17 cellular contexts compared by ENCODE assay signal in the genomic region with DNA sequence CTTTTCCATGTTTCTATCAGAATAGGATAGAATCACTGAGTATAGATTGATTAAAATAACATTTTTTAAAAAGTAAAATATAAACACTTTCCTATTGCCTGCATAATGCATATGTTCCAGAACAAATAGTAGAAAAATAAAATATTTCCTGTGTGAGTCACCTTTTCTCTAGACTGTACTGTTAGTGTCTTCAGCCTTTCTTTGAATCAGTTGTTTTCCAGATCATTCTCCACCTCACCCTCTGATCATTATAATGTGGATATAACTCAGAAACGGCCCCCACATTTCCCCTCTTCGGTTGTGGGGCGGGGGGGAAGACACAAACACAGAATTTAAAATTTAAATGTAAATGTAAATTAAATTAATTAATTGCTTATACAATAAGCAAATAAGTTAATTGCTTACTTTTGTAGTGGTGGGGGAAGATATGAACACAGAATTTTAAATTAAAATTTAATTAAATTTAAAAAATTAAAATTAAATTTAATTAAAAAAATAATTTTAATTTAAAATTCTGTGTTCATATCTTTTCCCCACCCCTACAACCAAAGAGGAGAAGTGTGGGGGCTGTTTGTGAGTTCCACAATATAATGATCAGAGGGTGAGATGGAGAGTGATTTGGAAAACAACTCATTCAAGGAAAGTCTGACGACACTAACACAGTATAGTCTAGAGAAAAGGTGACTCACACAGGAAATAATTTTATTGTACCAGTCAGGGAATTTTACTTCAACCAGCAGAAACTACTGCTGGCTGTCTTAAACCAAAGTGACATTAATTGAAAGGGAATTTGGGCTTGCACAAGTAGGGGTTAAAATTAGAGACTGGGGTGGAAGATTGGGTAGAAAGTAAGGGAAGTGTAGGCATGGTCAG. TPM values are rescaled to one million over a fixed set of nuclear protein-coding genes. Genes with fewer than 3 reads are reported as not detected.
DNase-seq lines count a peak whose midpoint lies in the region; ATAC-seq, FAIRE-seq and TF ChIP-seq lines count a peak whose summit lies in the region.
"Had no signal": no experiment of that assay in that cellular context is flagged by ENCODE, and none has a peak within 500 bp of the region (broad histone marks: within the 10 kb centered on the region; RNA-seq: fewer than 3 reads in every experiment).

No MANE protein-coding gene starts in this region.

- no peaks in the 10 kb centered on the region for H3K36me3 ChIP-seq in RWPE2 (ENCODE audit: low read depth)

- H3K36me3 Mint-ChIP-seq in activated naive CD4-positive, alpha-beta T cell treated with anti-CD3 and anti-CD28 coated beads, Interleukin-2, amount 50 U/mL, for 72 hours = peaks cover 0 to 5% of the 10 kb centered on the region in 2 donors
- no peaks in the 10 kb centered on the region for H3K36me3 Mint-ChIP-seq in T-helper 17 cell (ENCODE audit: low read depth)
- H3K36me3 Mint-ChIP-seq: CD14-positive monocyte, natural killer cell had no signal

- H3K4me1 Mint-ChIP-seq in T-helper 17 cell = no peaks in the 10 kb centered on the region
- H3K4me1 Mint-ChIP-seq: natural killer cell had no signal

- peak overlapping the region; percentile 50 for H3K27ac ChIP-seq in RWPE2 (ENCODE audit: poor library complexity, severe bottlenecking)

- no peak for DNase-seq in activated naive CD4-positive, alpha-beta T cell treated with anti-CD3 and anti-CD28 coated beads, Interleukin-2, amount 50 U/mL, for 72 hours (ENCODE audit: low spot score in 2 of 2)
- no peak for DNase-seq in activated naive CD4-positive, alpha-beta T cell treated with Interleukin-2 at 50 U/mL for 16 hours
- DNase-seq in RWPE2 (ENCODE audit: low spot score) = no peak
- peak; percentile 2 for DNase-seq in fibroblast of peridontal ligament (ENCODE audit: extremely low read depth)
- peak; percentile 57 for DNase-seq in urothelium cell line (ENCODE audit: low spot score)
- no peak for DNase-seq in T-helper 17 cell
- DNase-seq: activated CD8-positive, alpha-beta memory T cell treated with anti-CD3 and anti-CD28 coated beads, Interleukin-2, amount 50 U/mL, for 4 hours; natural killer cell; NCI-H510A treated with DMSO at 0.1 percent for 48 hours; stimulated activated CD4-positive, alpha-beta T cell treated with anti-CD3 and anti-CD28 coated beads, Interleukin-15, amount 100 ng/mL, for 24 hours; stimulated activated naive CD4-positive, alpha-beta T cell treated with Interleukin-2 at 50 U/mL for 16 hours had no signal

- H3K9me3 ChIP-seq in RWPE2 (ENCODE audit: severe bottlenecking) (no peaks in the 10 kb centered on the region), T-helper 17 cell (ENCODE audit: control insufficient read depth, low read length, poor library complexity, severe bottlenecking) (peaks cover 3% of the 10 kb centered on the region)

- ATAC-seq in activated naive CD4-positive, alpha-beta T cell treated with anti-CD3 and anti-CD28 coated beads, Interleukin-2, amount 50 U/mL, for 72 hours = peak; percentile 85 to 93
- peak; percentile 92 for ATAC-seq in RWPE2 (ENCODE audit: low read depth)
- ATAC-seq in HG03457 (IDR thresholded peaks at IDR 0.05; ENCODE audit: unreplicated experiment) = no peak
- no peak for ATAC-seq in GM18498 (IDR thresholded peaks at IDR 0.05; ENCODE audit: unreplicated experiment)
- no peak for ATAC-seq in T-helper 17 cell
- ATAC-seq: GM12878, natural killer cell had no signal

- peaks cover 33% of the 10 kb centered on the region for H3K27me3 Mint-ChIP-seq in T-helper 17 cell

- FAIRE-seq in urothelium cell line (lab: Jason Lieb, UNC) = no peak
- FAIRE-seq: GM12878 had no signal

- no peak for TF ChIP-seq CTCF in RWPE2 (IDR thresholded peaks at IDR 0.05; ENCODE audit: poor library complexity, severe bottlenecking)

- peaks cover 4 to 5% of the 10 kb centered on the region in 2 donors for H3K9me3 Mint-ChIP-seq in activated naive CD4-positive, alpha-beta T cell treated with anti-CD3 and anti-CD28 coated beads, Interleukin-2, amount 50 U/mL, for 72 hours
- H3K9me3 Mint-ChIP-seq: dendritic cell treated with granulocyte-macrophage colony-stimulating factor and Interleukin-4, amounts not matched to agents 40 ng/mL and 50 ng/mL, for 4 days had no signal

- no peak overlapping the region for H3K4me3 ChIP-seq in RWPE2 (ENCODE audit: severe bottlenecking)
- H3K4me3 ChIP-seq: GM12878 had no signal

- H3K27ac Mint-ChIP-seq in activated naive CD4-positive, alpha-beta T cell treated with anti-CD3 and anti-CD28 coated beads, Interleukin-2, amount 50 U/mL, for 72 hours = peak overlapping the region in 1 of 2 donors; percentile 16
- H3K27ac Mint-ChIP-seq in T-helper 17 cell = no peak overlapping the region
- H3K27ac Mint-ChIP-seq: dendritic cell treated with granulocyte-macrophage colony-stimulating factor and Interleukin-4, amounts not matched to agents 40 ng/mL and 50 ng/mL, for 4 days; natural killer cell; T-helper 1 cell treated with Interleukin-12 subunit alpha and Interleukin-12 subunit beta and Interleukin-4 antibody, amounts not matched to agents 30 μg/mL and 1 μg/mL, for 36 hours had no signal

- H3K27me3 ChIP-seq in RWPE2 (ENCODE audit: insufficient read depth, poor library complexity, severe bottlenecking) = no peaks in the 10 kb centered on the region

- H3K4me1 ChIP-seq in RWPE2 (ENCODE audit: insufficient read depth, poor library complexity, severe bottlenecking) = peaks cover 14% of the 10 kb centered on the region

- H3K4me3 Mint-ChIP-seq in T-helper 17 cell = no peak overlapping the region
- H3K4me3 Mint-ChIP-seq: CD14-positive monocyte; dendritic cell treated with granulocyte-macrophage colony-stimulating factor and Interleukin-4, amounts not matched to agents 40 ng/mL and 50 ng/mL, for 4 days; natural killer cell; T-helper 1 cell treated with Interleukin-12 subunit alpha and Interleukin-12 subunit beta and Interleukin-4 antibody, amounts not matched to agents 30 μg/mL and 1 μg/mL, for 36 hours had no signal

RNA-seq across cellular contexts. Expression of gene PROKR2, which starts 37.1 kb away (rescaled TPM):
- not detected for total RNA-seq in activated naive CD4-positive, alpha-beta T cell treated with anti-CD3 and anti-CD28 coated beads, Interleukin-2, amount 50 U/mL, for 72 hours
- not detected for total RNA-seq in T-helper 17 cell
- total RNA-seq: GM12878, natural killer cell had no signal

Comparison
In these comparisons a context has a peak if more than half of its experiments do, and no peak if none do; other contexts are left out.
1. ATAC-seq: peak in activated naive CD4-positive, alpha-beta T cell treated with anti-CD3 and anti-CD28 coated beads, Interleukin-2, amount 50 U/mL, for 72 hours (2 of 2) and RWPE2 (single experiment); none in HG03457 (single experiment), GM18498 (single experiment) and T-helper 17 cell (single experiment).
2. DNase-seq: peak in fibroblast of peridontal ligament (single experiment) and urothelium cell line (single experiment); none in activated naive CD4-positive, alpha-beta T cell treated with anti-CD3 and anti-CD28 coated beads, Interleukin-2, amount 50 U/mL, for 72 hours (0 of 2), activated naive CD4-positive, alpha-beta T cell treated with Interleukin-2 at 50 U/mL for 16 hours (single experiment), RWPE2 (single experiment) and T-helper 17 cell (0 of 3).